Comparison of ENCODE assay signal across 1 cellular context in genomic region chr11:118928108-118928869, GRCh38.
TF ChIP-seq lines count a peak whose summit lies in the region.

No MANE protein-coding gene starts in this region.

TF ChIP-seq in WTC11, 78 proteins besides CTCF, POLR2A, EP300 and RAD21 (continued from another document):
- no peak for TF ChIP-seq ZNF532 (CRISPR knock-in tag; IDR thresholded peaks at IDR 0.05; ENCODE audit: borderline replicate concordance)
- no peak for TF ChIP-seq NFATC4 (CRISPR knock-in tag; IDR thresholded peaks at IDR 0.05)
- TF ChIP-seq, protein P1, sequence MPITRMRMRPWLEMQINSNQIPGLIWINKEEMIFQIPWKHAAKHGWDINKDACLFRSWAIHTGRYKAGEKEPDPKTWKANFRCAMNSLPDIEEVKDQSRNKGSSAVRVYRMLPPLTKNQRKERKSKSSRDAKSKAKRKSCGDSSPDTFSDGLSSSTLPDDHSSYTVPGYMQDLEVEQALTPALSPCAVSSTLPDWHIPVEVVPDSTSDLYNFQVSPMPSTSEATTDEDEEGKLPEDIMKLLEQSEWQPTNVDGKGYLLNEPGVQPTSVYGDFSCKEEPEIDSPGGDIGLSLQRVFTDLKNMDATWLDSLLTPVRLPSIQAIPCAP (CRISPR knock-in tag; IDR thresholded peaks at IDR 0.05): no peak
- TF ChIP-seq CBFB (CRISPR knock-in tag; IDR thresholded peaks at IDR 0.05; ENCODE audit: low read depth): no peak
- TF ChIP-seq ARID4B (CRISPR knock-in tag; IDR thresholded peaks at IDR 0.05; ENCODE audit: borderline replicate concordance): no peak
- no peak for TF ChIP-seq SMAD4 (CRISPR knock-in tag; IDR thresholded peaks at IDR 0.05)
- TF ChIP-seq GTF2I (CRISPR knock-in tag; conservative IDR thresholded peaks at IDR 0.05): no peak
- TF ChIP-seq JAZF1 (CRISPR knock-in tag; IDR thresholded peaks at IDR 0.05): no peak
- TF ChIP-seq ZNF317 (CRISPR knock-in tag; IDR thresholded peaks at IDR 0.05; ENCODE audit: borderline replicate concordance, low read depth): no peak
TF ChIP-seq in WTC11: peak in this region for 6.
